Comparison of ENCODE assay signal across 24 cellular contexts in the genomic region with DNA sequence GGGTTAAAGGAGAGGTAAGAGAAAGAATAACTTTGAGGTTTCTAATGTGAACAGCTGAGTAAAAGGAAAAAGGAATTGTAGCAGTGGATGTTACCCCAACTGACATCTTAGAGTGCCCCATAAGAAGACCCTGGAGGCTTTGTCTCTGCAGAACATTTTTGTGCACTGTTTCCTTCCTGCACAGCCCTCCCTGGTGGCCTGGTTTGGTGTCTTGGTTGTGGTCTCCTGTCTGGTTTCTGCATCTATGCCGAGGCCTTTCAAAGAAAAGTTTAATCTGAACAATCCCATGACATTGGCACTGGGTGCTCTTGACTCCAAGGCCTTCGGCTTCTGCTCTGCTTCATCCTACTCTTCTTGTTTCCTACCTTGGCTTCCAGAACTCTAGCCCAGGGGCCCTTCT. TPM values are rescaled to one million over a fixed set of nuclear protein-coding genes. Genes with fewer than 3 reads are reported as not detected.
DNase-seq lines count a peak whose midpoint lies in the region; TF ChIP-seq lines count a peak whose summit lies in the region.
"Had no signal": no experiment of that assay in that cellular context is flagged by ENCODE, and none has a peak within 500 bp of the region (broad histone marks: within the 10 kb centered on the region; RNA-seq: fewer than 3 reads in every experiment).

No MANE protein-coding gene starts in this region.

- H2AK5ac ChIP-seq in H9 (ENCODE audit: insufficient read length, low read length) = no peak overlapping the region

- H3K4me3 Mint-ChIP-seq in H9 = no peak overlapping the region
- H3K4me3 Mint-ChIP-seq: activated naive CD8-positive, alpha-beta T cell; GM23338 had no signal

- H3T11ph ChIP-seq in H9 (ENCODE audit: low read length) = no peak overlapping the region

- H3K4me1 ChIP-seq in BLaER1 (peaks cover 57% of the 10 kb centered on the region), Loucy (ENCODE audit: insufficient read depth, low read length, poor library complexity, severe bottlenecking) (peaks cover 69% of the 10 kb centered on the region), H9 (ENCODE audit: insufficient read depth, low read length) (no peaks in the 10 kb centered on the region)
- H3K4me1 ChIP-seq: SJSA1 had no signal

- H4K20me1 ChIP-seq in BLaER1 (peaks cover 6% of the 10 kb centered on the region; the same call in 1 of the 2 replicates), Loucy (ENCODE audit: insufficient read depth, low read length, poor library complexity, severe bottlenecking) (no peaks in the 10 kb centered on the region), H9 (ENCODE audit: control insufficient read depth, insufficient read depth, insufficient read length) (no peaks in the 10 kb centered on the region)

- no peak overlapping the region for H3K18ac ChIP-seq in H9 (ENCODE audit: insufficient read length, low read depth, low read length)

- H3K27ac Mint-ChIP-seq in H9 = no peak overlapping the region
- H3K27ac Mint-ChIP-seq: activated naive CD8-positive, alpha-beta T cell; GM23338 had no signal

- no peak overlapping the region for H4K8ac ChIP-seq in H9 (replicated peaks; ENCODE audit: insufficient read length, low read depth, low read length)

- no peak overlapping the region for H3K14ac ChIP-seq in H9 (ENCODE audit: insufficient read depth, low read length)

- no peak overlapping the region for H4K5ac ChIP-seq in H9 (ENCODE audit: insufficient read length, low read depth, low read length)

- H3K9ac ChIP-seq in BLaER1 = peak overlapping the region; percentile 40; the same call in 1 of the 2 replicates
- H3K9ac ChIP-seq in Loucy (ENCODE audit: low read depth, low read length, poor library complexity, severe bottlenecking) = peak overlapping the region; percentile 45
- H3K9ac ChIP-seq in H9 (ENCODE audit: extremely low read depth, insufficient read length, low read length) = no peak overlapping the region
- H3K9ac ChIP-seq: KMS-11 had no signal

- H3K23ac ChIP-seq in H9 (ENCODE audit: insufficient read length, low read depth, low read length) = no peak overlapping the region

- H4K91ac ChIP-seq in H9 (ENCODE audit: insufficient read length, low read depth, low read length) = no peak overlapping the region

- no peak overlapping the region for H3K4ac ChIP-seq in H9 (ENCODE audit: low read depth, low read length)

- peaks cover 22% of the 10 kb centered on the region for H3F3A ChIP-seq in Loucy (ENCODE audit: low read depth)

- H2BK20ac ChIP-seq in H9 (ENCODE audit: low read depth, low read length, poor library complexity, severe bottlenecking) = no peak overlapping the region

- H3K79me2 ChIP-seq in Loucy (ENCODE audit: insufficient read depth, low read length) (no peaks in the 10 kb centered on the region), H9 (ENCODE audit: insufficient read depth, low read length) (no peaks in the 10 kb centered on the region)

- no peaks in the 10 kb centered on the region for H3K79me1 ChIP-seq in H9 (ENCODE audit: insufficient read depth, low read depth, low read length, poor library complexity, severe bottlenecking)

- peaks cover 18% of the 10 kb centered on the region for H3K9me3 ChIP-seq in BLaER1
- no peaks in the 10 kb centered on the region for H3K9me3 ChIP-seq in Loucy (ENCODE audit: insufficient read depth, low read depth, low read length)
- H3K9me3 ChIP-seq in H9 (ENCODE audit: control insufficient read depth, low read depth, low read length) = no peaks in the 10 kb centered on the region
- H3K9me3 ChIP-seq: SJSA1 had no signal

- no peaks in the 10 kb centered on the region for H3K36me3 Mint-ChIP-seq in H9 (ENCODE audit: insufficient read depth in 1 of 3, low read depth in 3 of 3)

- H2BK120ac ChIP-seq in H9 (ENCODE audit: low read depth, low read length, poor library complexity, severe bottlenecking) = no peak overlapping the region

- TF ChIP-seq CTCF in Loucy (conservative IDR thresholded peaks at IDR 0.05; ENCODE audit: low read length) (peak; percentile 52), H9 (conservative IDR thresholded peaks at IDR 0.05) (no peak)

- no peaks in the 10 kb centered on the region for H3K4me1 Mint-ChIP-seq in H9
- H3K4me1 Mint-ChIP-seq: GM23338 had no signal

- H2BK15ac ChIP-seq in H9 (ENCODE audit: low read depth, low read length) = no peak overlapping the region

- peak overlapping the region; percentile 45; the same call in 1 of the 2 replicates for H2AFZ ChIP-seq in Loucy (ENCODE audit: low read length)
- no peak overlapping the region for H2AFZ ChIP-seq in H9 (ENCODE audit: low read length)

- H3K36me3 ChIP-seq in BLaER1 = no peaks in the 10 kb centered on the region
- H3K36me3 ChIP-seq in Loucy (ENCODE audit: insufficient read depth, low read length) = no peaks in the 10 kb centered on the region
- H3K36me3 ChIP-seq: heart left ventricle, SJSA1 had no signal

- H2BK5ac ChIP-seq in H9 (ENCODE audit: insufficient read length, low read length) = no peak overlapping the region

- no CpG with 5 or more reads among the region's 2 CpGs for WGBS in H9 (ENCODE audit: extremely low coverage, insufficient read length, low lambda C conversion rate)

- H3K27ac ChIP-seq in BLaER1 (peak overlapping the region; percentile 40), H9 (ENCODE audit: insufficient read length, low read depth, low read length) (no peak overlapping the region)
- H3K27ac ChIP-seq: 22Rv1, KMS-11, SJSA1 had no signal

- H3K4me3 ChIP-seq in BLaER1 (peak overlapping the region; percentile 46), Loucy (ENCODE audit: low read length, poor library complexity, severe bottlenecking) (peak overlapping the region; percentile 62)
- H3K4me3 ChIP-seq: GM23338, heart left ventricle, SJSA1 had no signal

- peak; percentile 23 for DNase-seq in NK-92 treated with Interleukin-12 subunit alpha and Interleukin-12 subunit beta, amount 100 ng/mL, for 24 hours (lab: John Stamatoyannopoulos, UW)
- DNase-seq in NK-92 (lab: John Stamatoyannopoulos, UW; ENCODE audit: unreplicated experiment) = no peak
- peak; percentile 28 for DNase-seq in central memory CD4-positive, alpha-beta T cell
- DNase-seq in NAMALWA (ENCODE audit: low spot score) = no peak
- no peak for DNase-seq in kidney tubule cell (ENCODE audit: low spot score)
- DNase-seq in H9 = no peak
- DNase-seq: activated CD4-positive, alpha-beta T cell treated with anti-CD3 and anti-CD28 coated beads, Interleukin-2, amount 50 U/mL, for 1 hour; DMS153; heart left ventricle; left cardiac atrium; mammary epithelial cell; MV-4-11; NCI-H1694 treated with DMSO at 0.1 percent for 48 hours; NCI-H526; occipital lobe; substantia nigra had no signal

- no peaks in the 10 kb centered on the region for H3K27me3 ChIP-seq in BLaER1
- no peaks in the 10 kb centered on the region for H3K27me3 ChIP-seq in Loucy (ENCODE audit: insufficient read depth, low read length, poor library complexity, severe bottlenecking)
- H3K27me3 ChIP-seq in H9 (ENCODE audit: insufficient read depth, low read length) = no peaks in the 10 kb centered on the region
- H3K27me3 ChIP-seq: SJSA1 had no signal

- no peaks in the 10 kb centered on the region for H3K23me2 ChIP-seq in H9 (ENCODE audit: insufficient read length, low read depth, low read length, poor library complexity, severe bottlenecking)

- H3K9me2 ChIP-seq in Loucy (replicated peaks; ENCODE audit: low read depth, low read length) = no peaks in the 10 kb centered on the region

- no peak overlapping the region for H3K56ac ChIP-seq in H9 (ENCODE audit: insufficient read length, low read depth, low read length)

- H2BK12ac ChIP-seq in H9 (ENCODE audit: insufficient read length, low read depth, low read length) = no peak overlapping the region

- H3K4me2 ChIP-seq in BLaER1 (peak overlapping the region; percentile 92), Loucy (ENCODE audit: low read depth, low read length, poor library complexity, severe bottlenecking) (peak overlapping the region; percentile 74), H9 (ENCODE audit: insufficient read depth, insufficient read length, low read length) (no peak overlapping the region)
- H3K4me2 ChIP-seq: GM23338 had no signal

- peaks cover 3% of the 10 kb centered on the region; the same call in 1 of the 2 replicates for H3K27me3 Mint-ChIP-seq in H9 (ENCODE audit: low read depth)
- H3K27me3 Mint-ChIP-seq: activated naive CD8-positive, alpha-beta T cell had no signal

- H3K9me3 Mint-ChIP-seq in H9 = no peaks in the 10 kb centered on the region
- H3K9me3 Mint-ChIP-seq: GM23338 had no signal

RNA-seq across cellular contexts. Expression of a gene that starts 57.8 kb away (rescaled TPM):
- 3.9 and 4.2 TPM in 2 replicates for total RNA-seq in H9 (2021)
- total RNA-seq: HT1080 had no signal

Comparison
In these comparisons a context has a peak if more than half of its experiments do, and no peak if none do; other contexts are left out.
1. DNase-seq: peak in NK-92 treated with Interleukin-12 subunit alpha and Interleukin-12 subunit beta, amount 100 ng/mL, for 24 hours (single experiment) and central memory CD4-positive, alpha-beta T cell (single experiment); none in NK-92 (single experiment), NAMALWA (single experiment), kidney tubule cell (single experiment) and H9 (single experiment).